Comparison of ENCODE assay signal across 9 cellular contexts in genomic region chr6:112298021-112298745, GRCh38. TPM values are rescaled to one million over a fixed set of nuclear protein-coding genes. Genes with fewer than 3 reads are reported as not detected.
DNase-seq lines count a peak whose midpoint lies in the region; ATAC-seq and TF ChIP-seq lines count a peak whose summit lies in the region.
"Had no signal": no experiment of that assay in that cellular context is flagged by ENCODE, and none has a peak within 500 bp of the region (broad histone marks: within the 10 kb centered on the region; RNA-seq: fewer than 3 reads in every experiment).

No MANE protein-coding gene starts in this region.

- H4K5ac ChIP-seq in IMR-90 (ENCODE audit: low read depth, low read length): peak overlapping the region; percentile 83

- no peak; the same call in 1 of the 2 replicates for TF ChIP-seq RAD21 in IMR-90 (IDR thresholded peaks at IDR 0.05; ENCODE audit: low read length)

- TF ChIP-seq POLR2A in IMR-90 (IDR thresholded peaks at IDR 0.05; ENCODE audit: low read depth, low read length): no peak

- DNase-seq in IMR-90 (peak; percentile 97), type B pancreatic cell (ENCODE audit: extremely low spot score, unreplicated experiment) (no peak), GM19238 (ENCODE audit: insufficient read length, low spot score) (no peak), DMS153 treated with DMSO at 0.1 percent for 48 hours (lab: John Stamatoyannopoulos, UW; ENCODE audit: unreplicated experiment) (no peak)
- DNase-seq: activated CD4-positive, alpha-beta memory T cell treated with anti-CD3 and anti-CD28 coated beads, Interleukin-2, amount 10 ng/mL, durations not matched to agents 7 days and 5 days had no signal

- POLR2A ChIA-PET in IMR-90 (lab: Charles Lee; ENCODE audit: unreplicated experiment): interaction anchor here (1.0 kb wide), 1 partner anchor 9 kb away, joined by 3 read pairs; no protein-coding TSS in a partner anchor

- H3K9me3 ChIP-seq in IMR-90 (ENCODE audit: control insufficient read depth, insufficient read depth, low read length): no peaks in the 10 kb centered on the region
- no peaks in the 10 kb centered on the region for H3K9me3 ChIP-seq in duodenal mucosa (ENCODE audit: control insufficient read depth in 1 of 2, low read length in 2 of 2)
- no peaks in the 10 kb centered on the region for H3K9me3 ChIP-seq in muscle layer of duodenum (ENCODE audit: control insufficient read depth in 1 of 2, low read length in 2 of 2)

- H3K4me3 ChIP-seq in IMR-90 (ENCODE audit: insufficient read depth, low read depth, low read length) (no peak overlapping the region), duodenal mucosa (ENCODE audit: low read depth in 1 of 2, low read length in 2 of 2) (no peak overlapping the region), muscle layer of duodenum (ENCODE audit: low read depth in 1 of 2, low read length in 2 of 2) (no peak overlapping the region)

- ATAC-seq in IMR-90 (ENCODE audit: low read depth) (peak; percentile 61), HG03457 (IDR thresholded peaks at IDR 0.05; ENCODE audit: unreplicated experiment) (no peak), GM21360 (IDR thresholded peaks at IDR 0.05; ENCODE audit: unreplicated experiment) (no peak)

- H2AK9ac ChIP-seq in IMR-90 (replicated peaks; ENCODE audit: low read depth, low read length, poor library complexity): peak overlapping the region; percentile 26

- peak overlapping the region; percentile 88 for H4K91ac ChIP-seq in IMR-90 (ENCODE audit: insufficient read depth, low read depth, low read length)

- peak overlapping the region; percentile 99 for H2BK5ac ChIP-seq in IMR-90 (ENCODE audit: low read depth, low read length, poor library complexity, severe bottlenecking)

- H4K8ac ChIP-seq in IMR-90 (ENCODE audit: low read depth in 2 of 2, low read length in 2 of 2): peak overlapping the region in 1 of 2 experiments; percentile 48; a peak in 3 of 4 replicates

- H3K4me1 ChIP-seq in IMR-90 (ENCODE audit: control insufficient read depth, insufficient read depth, low read length) (peaks cover 28% of the 10 kb centered on the region), duodenal mucosa (ENCODE audit: control insufficient read depth in 1 of 2, insufficient read depth in 2 of 2, low read length in 2 of 2) (no peaks in the 10 kb centered on the region), muscle layer of duodenum (ENCODE audit: control insufficient read depth in 1 of 2, insufficient read depth in 2 of 2, low read length in 2 of 2) (no peaks in the 10 kb centered on the region)

- peak overlapping the region; percentile 68 for H3K4me2 ChIP-seq in IMR-90 (ENCODE audit: low read depth, low read length)

- no peaks in the 10 kb centered on the region for H4K20me1 ChIP-seq in IMR-90 (ENCODE audit: insufficient read depth, low read length)

- TF ChIP-seq CTCF in IMR-90 (conservative IDR thresholded peaks at IDR 0.05; ENCODE audit: low read depth, low read length) (no peak), type B pancreatic cell (conservative IDR thresholded peaks at IDR 0.05) (no peak)

- H3K14ac ChIP-seq in IMR-90 (replicated peaks; ENCODE audit: low read depth, low read length): peak overlapping the region; percentile 65

- H3K4ac ChIP-seq in IMR-90 (ENCODE audit: low read depth, low read length): peak overlapping the region; percentile 79

- no peaks in the 10 kb centered on the region for H3K36me3 ChIP-seq in IMR-90 (ENCODE audit: control insufficient read depth, insufficient read depth, low read length)
- H3K36me3 ChIP-seq in duodenal mucosa (ENCODE audit: control insufficient read depth in 1 of 2, insufficient read depth in 2 of 2, low read length in 2 of 2): no peaks in the 10 kb centered on the region
- no peaks in the 10 kb centered on the region for H3K36me3 ChIP-seq in muscle layer of duodenum (ENCODE audit: control insufficient read depth in 1 of 2, insufficient read depth in 2 of 2, low read length in 2 of 2)

- H3K27ac ChIP-seq in IMR-90 (ENCODE audit: insufficient read depth, low read length) (peak overlapping the region; percentile 78; the same call in 1 of the 2 replicates), duodenal mucosa (ENCODE audit: low read depth, low read length) (peak overlapping the region; percentile 25), muscle layer of duodenum (ENCODE audit: low read length) (peak overlapping the region; percentile 61)

- H3K4me1 Mint-ChIP-seq in type B pancreatic cell (ENCODE audit: unreplicated experiment): peaks cover 33% of the 10 kb centered on the region
- H3K4me1 Mint-ChIP-seq: activated CD4-positive, alpha-beta memory T cell treated with anti-CD3 and anti-CD28 coated beads, Interleukin-2, amount 10 ng/mL, durations not matched to agents 7 days and 5 days had no signal

- H3K18ac ChIP-seq in IMR-90 (ENCODE audit: low read depth, low read length): peak overlapping the region; percentile 88

- no peak overlapping the region for H2AFZ ChIP-seq in IMR-90 (replicated peaks; ENCODE audit: low read length, poor library complexity)

- H3K9me1 ChIP-seq in IMR-90 (ENCODE audit: insufficient read depth, low read length): peaks cover 14% of the 10 kb centered on the region

- H2BK20ac ChIP-seq in IMR-90 (ENCODE audit: low read depth, low read length): peak overlapping the region; percentile 91

- peak overlapping the region; percentile 28 for H3K27ac Mint-ChIP-seq in type B pancreatic cell
- H3K27ac Mint-ChIP-seq: activated CD4-positive, alpha-beta memory T cell treated with anti-CD3 and anti-CD28 coated beads, Interleukin-2, amount 10 ng/mL, durations not matched to agents 7 days and 5 days had no signal

- H3K27me3 Mint-ChIP-seq in type B pancreatic cell: peaks cover 8% of the 10 kb centered on the region

- CTCF ChIA-PET in IMR-90 (lab: Yijun Ruan, JAX): interaction anchor here (1.0 to 1.9 kb wide), 2 partner anchors 8 to 74 kb away, joined by 3 to 4 read pairs; no protein-coding TSS in a partner anchor

- H3K79me1 ChIP-seq in IMR-90 (ENCODE audit: low read depth in 1 of 2, low read length in 2 of 2): 0 out of 4 replicates have a peak, but pooled peaks cover 0 to 5% of the 10 kb centered on the region in 2 experiments

- in situ Hi-C loops in IMR-90 (cut with MboI; ENCODE audit: low sequenced_read_pairs): no loop called here

- peak overlapping the region; percentile 7 for H3K4me3 Mint-ChIP-seq in type B pancreatic cell
- H3K4me3 Mint-ChIP-seq: activated CD4-positive, alpha-beta memory T cell treated with anti-CD3 and anti-CD28 coated beads, Interleukin-2, amount 10 ng/mL, durations not matched to agents 7 days and 5 days had no signal

- peak overlapping the region; percentile 55; the same call in 1 of the 2 replicates for H3K23ac ChIP-seq in IMR-90 (ENCODE audit: low read depth, low read length)

- dilution Hi-C loops in IMR-90 (cut with HindIII; ENCODE audit: low sequenced_read_pairs, unreplicated experiment): no loop called here

- H3K27me3 ChIP-seq in IMR-90 (ENCODE audit: control insufficient read depth, insufficient read depth, low read length): no peaks in the 10 kb centered on the region
- no peaks in the 10 kb centered on the region for H3K27me3 ChIP-seq in duodenal mucosa (ENCODE audit: control insufficient read depth in 1 of 2, insufficient read depth in 2 of 2, low read length in 2 of 2)
- no peaks in the 10 kb centered on the region for H3K27me3 ChIP-seq in muscle layer of duodenum (ENCODE audit: low read depth, low read length)

- H3K56ac ChIP-seq in IMR-90 (ENCODE audit: extremely low read depth, insufficient read depth, low read length): peak overlapping the region; percentile 22

- H2BK15ac ChIP-seq in IMR-90 (ENCODE audit: low read depth, low read length): peak overlapping the region; percentile 63; the same call in 2 of the 3 replicates

- H2AK5ac ChIP-seq in IMR-90 (ENCODE audit: low read depth, low read length): peak overlapping the region; percentile 83

- BruUV-seq in IMR-90 (replicated peaks; lab: Mats Ljungman, UMichigan): no TSS peak

- intact Hi-C loops in IMR-90 (cut with micrococcal nuclease): loop anchor here (1.0 to 5.0 kb wide), 2 partner anchors 44 to 116 kb away; partner anchors contain the start of gene LAMA4

- H3K9ac ChIP-seq in IMR-90 (ENCODE audit: low read depth, low read length) (peak overlapping the region; percentile 15; the same call in 1 of the 2 replicates), duodenal mucosa (ENCODE audit: low read depth in 1 of 2, low read length in 2 of 2) (no peak overlapping the region)

- H3K9me3 Mint-ChIP-seq in type B pancreatic cell: peaks cover 6% of the 10 kb centered on the region
- H3K9me3 Mint-ChIP-seq: activated CD4-positive, alpha-beta memory T cell treated with anti-CD3 and anti-CD28 coated beads, Interleukin-2, amount 10 ng/mL, durations not matched to agents 7 days and 5 days had no signal

- H2BK120ac ChIP-seq in IMR-90 (ENCODE audit: low read depth, low read length): peak overlapping the region; percentile 77

- 57% methylated on average over 4 of the region's 7 CpGs; no CpG with 5 or more reads in 1 of the 2 experiments for WGBS in IMR-90 (ENCODE audit: extremely low coverage in 2 of 2, insufficient read length in 1 of 2), 2 experiments

- peaks cover 4% of the 10 kb centered on the region for H3K36me3 Mint-ChIP-seq in type B pancreatic cell

TF ChIP-seq in IMR-90, 13 proteins besides CTCF, POLR2A, EP300 and RAD21:
- no peak for TF ChIP-seq CHD1 (IDR thresholded peaks at IDR 0.05; ENCODE audit: low read depth, low read length)
- peak; percentile 91 for TF ChIP-seq FOS (IDR thresholded peaks at IDR 0.05; ENCODE audit: low read depth, low read length)
- TF ChIP-seq CEBPB (IDR thresholded peaks at IDR 0.05; ENCODE audit: low read depth, low read length): 0 out of 2 replicates have a peak, but pooled peaks have one; percentile 26
- TF ChIP-seq RCOR1 (IDR thresholded peaks at IDR 0.05; ENCODE audit: insufficient replicate concordance, low read length): peak; percentile 42

RNA-seq across cellular contexts. Expression of gene LAMA4, which starts 43.8 kb away (rescaled TPM):
- total RNA-seq in IMR-90 (2012; rRNA removed) (29.7 and 35.8 TPM in 2 replicates), type B pancreatic cell (ENCODE audit: low replicate concordance) (3.8 and 44.8 TPM in 2 replicates)
- polyA plus RNA-seq in IMR-90 (2012; rRNA removed): 28.9 and 33.9 TPM in 2 replicates
- 51.0 and 61.1 TPM in 2 replicates for polyA plus RNA-seq in IMR-90 (2012; cell fraction: cytosol; rRNA removed)
- polyA plus RNA-seq in IMR-90 (2012; cell fraction: nucleus; rRNA removed; ENCODE audit: low replicate concordance): 36.2 and 63.2 TPM in 2 replicates
- total RNA-seq: activated CD4-positive, alpha-beta memory T cell treated with anti-CD3 and anti-CD28 coated beads, Interleukin-2, amount 10 ng/mL, durations not matched to agents 7 days and 5 days had no signal

RNA-seq across cellular contexts. Expression of gene RFPL4B, which starts 48.9 kb away (rescaled TPM):
- not detected in 2 replicates for total RNA-seq in IMR-90 (2012; rRNA removed)
- not detected in 2 replicates for polyA plus RNA-seq in IMR-90 (2012; rRNA removed)
- polyA plus RNA-seq in IMR-90 (2012; cell fraction: cytosol; rRNA removed): not detected in 2 replicates
- not detected in 2 replicates for polyA plus RNA-seq in IMR-90 (2012; cell fraction: nucleus; rRNA removed; ENCODE audit: low replicate concordance)
- total RNA-seq in type B pancreatic cell (ENCODE audit: low replicate concordance): not detected in 2 replicates
- total RNA-seq: activated CD4-positive, alpha-beta memory T cell treated with anti-CD3 and anti-CD28 coated beads, Interleukin-2, amount 10 ng/mL, durations not matched to agents 7 days and 5 days had no signal

Comparison
In these comparisons a context has a peak if more than half of its experiments do, and no peak if none do; other contexts are left out.
1. H3K27ac ChIP-seq: peak in every context shown above with its lines; median percentile 78 in IMR-90; 61 in muscle layer of duodenum; 25 in duodenal mucosa.